In the genomic region with DNA sequence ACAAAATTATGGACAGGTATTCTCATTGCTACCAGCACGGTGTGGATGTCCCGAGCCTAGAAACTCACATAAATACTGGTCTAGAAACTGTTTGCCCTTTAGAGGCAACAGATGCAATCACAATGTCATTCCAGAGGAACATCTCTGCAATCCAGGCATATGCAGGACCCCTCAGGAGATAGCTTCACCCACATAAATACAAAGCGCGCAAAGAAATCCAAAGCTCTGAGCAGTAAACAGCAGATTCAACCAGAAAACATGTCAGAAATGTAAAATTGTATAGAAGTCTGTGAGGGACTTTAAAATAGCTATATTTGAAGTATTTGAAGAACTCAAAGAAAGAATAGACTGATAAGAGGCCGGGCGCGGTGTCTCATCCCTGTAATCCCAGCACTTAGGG, we compare ENCODE assay signal across 26 cellular contexts.
"Had no signal": no experiment of that assay in that cellular context is flagged by ENCODE, and none has a peak within 500 bp of the region (broad histone marks: within the 10 kb centered on the region; RNA-seq: fewer than 3 reads in every experiment).

No MANE protein-coding gene starts in this region.

- DNase-seq: activated CD4-positive, alpha-beta T cell treated with anti-CD3 and anti-CD28 coated beads for 48 hours; activated CD4-positive, alpha-beta T cell treated with anti-CD3 and anti-CD28 coated beads, Interleukin-2, amount 50 U/mL, for 4 hours; activated CD4-positive, CD25-positive, alpha-beta regulatory T cell treated with anti-CD3 and anti-CD28 coated beads, Interleukin-2, amount 50 U/mL, for 72 hours; activated gamma-delta T cell; activated naive CD4-positive, alpha-beta T cell treated with anti-CD3 and anti-CD28 coated beads, Interleukin-2, amount 10 ng/mL, durations not matched to agents 7 days and 5 days; activated naive CD8-positive, alpha-beta T cell treated with anti-CD3 and anti-CD28 coated beads for 36 hours; activated T-cell treated with anti-CD3 and anti-CD28 coated beads for 4 hours; MG63; MV-4-11; NCI-H1105; NCI-H1436; NCI-H1694 treated with DMSO at 0.1 percent for 48 hours; NCI-H2029 treated with DMSO at 0.1 percent for 48 hours; NCI-H345; NCI-H510A; NCI-H526 treated with DMSO at 0.1 percent for 48 hours; NK-92 treated with Interleukin-12 subunit alpha and Interleukin-12 subunit beta, amount 100 ng/mL, for 24 hours; OCI-M1; RPMI8226; T-helper 9 cell had no signal

- H3K36me3 Mint-ChIP-seq: activated naive CD4-positive, alpha-beta T cell treated with anti-CD3 and anti-CD28 coated beads, Interleukin-2, amount 10 ng/mL, durations not matched to agents 7 days and 5 days; activated naive CD8-positive, alpha-beta T cell treated with anti-CD3 and anti-CD28 coated beads for 36 hours; WTC11 had no signal

- H3K36me3 ChIP-seq: breast epithelium, MG63 had no signal

- H3K4me1 ChIP-seq: breast epithelium had no signal

- H3K4me3 Mint-ChIP-seq: activated naive CD4-positive, alpha-beta T cell treated with anti-CD3 and anti-CD28 coated beads, Interleukin-2, amount 10 ng/mL, durations not matched to agents 7 days and 5 days; activated naive CD8-positive, alpha-beta T cell treated with anti-CD3 and anti-CD28 coated beads for 36 hours; activated T-helper 17 cell treated with anti-CD3 and anti-CD28 coated beads, Interleukin-2, amount 50 U/mL, for 72 hours; WTC11 had no signal

- H3K4me3 ChIP-seq: breast epithelium, MG63, SK-N-MC had no signal

- H3K27me3 ChIP-seq: breast epithelium, MG63 had no signal

- H3K27ac Mint-ChIP-seq: activated naive CD4-positive, alpha-beta T cell treated with anti-CD3 and anti-CD28 coated beads, Interleukin-2, amount 10 ng/mL, durations not matched to agents 7 days and 5 days; activated naive CD8-positive, alpha-beta T cell treated with anti-CD3 and anti-CD28 coated beads for 36 hours; activated T-helper 17 cell treated with anti-CD3 and anti-CD28 coated beads, Interleukin-2, amount 50 U/mL, for 72 hours; WTC11 had no signal

- H3K27ac ChIP-seq: breast epithelium, SK-N-MC had no signal

- ATAC-seq: activated T-helper 17 cell treated with anti-CD3 and anti-CD28 coated beads, Interleukin-2, amount 50 U/mL, for 72 hours; Panc1; Right ventricle myocardium inferior; WTC11 had no signal

- H3K4me1 Mint-ChIP-seq: activated naive CD4-positive, alpha-beta T cell treated with anti-CD3 and anti-CD28 coated beads, Interleukin-2, amount 10 ng/mL, durations not matched to agents 7 days and 5 days; activated naive CD8-positive, alpha-beta T cell treated with anti-CD3 and anti-CD28 coated beads for 36 hours; activated T-helper 17 cell treated with anti-CD3 and anti-CD28 coated beads, Interleukin-2, amount 50 U/mL, for 72 hours; WTC11 had no signal

- H3K9me3 Mint-ChIP-seq: activated naive CD4-positive, alpha-beta T cell treated with anti-CD3 and anti-CD28 coated beads, Interleukin-2, amount 10 ng/mL, durations not matched to agents 7 days and 5 days had no signal
